8 cellular contexts compared by ENCODE assay signal in genomic region chr6:21121737-21122136, GRCh38.
"Had no signal": no experiment of that assay in that cellular context is flagged by ENCODE, and none has a peak within 500 bp of the region (broad histone marks: within the 10 kb centered on the region; RNA-seq: fewer than 3 reads in every experiment).

No MANE protein-coding gene starts in this region.

- H3K4me2 ChIP-seq: GM23338 had no signal

- FAIRE-seq: H1, H54, HepG2, K562 had no signal

- H3K4me3 ChIP-seq: GM23338, K562 had no signal

- H2AFZ ChIP-seq: GM23338 had no signal

- ATAC-seq: GM23338, HepG2, K562 had no signal

- DNase-seq: H9, HCEC 1CT, KG1 had no signal
